8 cellular contexts compared by ENCODE assay signal in the genomic region with DNA sequence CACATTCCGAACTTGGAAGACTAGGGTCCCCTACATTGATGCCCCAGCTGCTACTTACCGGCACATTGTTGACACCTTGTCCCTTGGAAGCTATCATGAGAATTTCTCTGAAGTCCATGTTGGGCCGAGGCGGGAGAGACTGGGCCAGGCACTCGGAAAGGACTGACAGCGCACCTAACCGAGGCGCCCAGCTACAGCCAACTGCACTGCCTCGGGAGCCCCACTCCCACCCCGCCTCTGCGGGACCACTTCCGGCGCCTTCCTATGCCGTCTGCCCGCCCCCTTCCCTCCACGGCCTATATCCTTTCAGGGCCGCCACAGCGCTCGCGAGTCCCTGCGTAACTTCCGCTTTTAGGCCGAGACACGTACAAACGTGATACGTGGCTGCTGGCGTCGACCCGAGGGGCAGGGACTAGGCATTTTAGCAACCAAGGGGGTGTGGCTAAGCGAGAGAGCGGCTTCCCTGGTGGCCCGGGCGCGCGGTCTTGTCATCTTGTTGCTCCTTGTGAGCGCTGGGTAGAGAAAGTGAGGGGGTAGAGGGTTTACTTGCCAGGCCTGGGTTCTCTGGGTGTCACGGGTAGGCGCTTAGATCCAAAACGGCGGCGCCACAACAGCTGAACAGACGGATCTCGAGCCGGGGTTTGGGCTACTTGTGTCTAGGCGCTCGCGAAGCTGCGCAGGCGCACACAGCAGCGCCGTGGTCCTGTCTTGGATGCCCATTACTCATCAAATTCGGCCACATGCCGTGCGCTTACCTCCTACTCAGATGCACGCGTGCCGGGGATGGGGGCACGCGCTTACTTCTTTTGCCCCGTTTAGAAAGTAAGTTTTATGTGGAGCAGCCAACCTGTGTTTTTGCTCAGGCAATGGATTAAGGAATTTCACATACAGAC. TPM values are rescaled to one million over a fixed set of nuclear protein-coding genes. Genes with fewer than 3 reads are reported as not detected.
A peak's percentile ranks its signal among the peaks of the same experiment; 100 is the strongest.
DNase-seq lines count a peak whose midpoint lies in the region; ATAC-seq and TF ChIP-seq lines count a peak whose summit lies in the region.

SPTY2D1 (minus strand) TSS at position 203 of the 893 bp plus-strand sequence; CDS start at position 118, 85 bp downstream.

- H3K4me3 ChIP-seq in BE2C (ENCODE audit: low read depth, low read length) (peak within 1 kb of the TSS; percentile 93), colonic mucosa (peak within 1 kb of the TSS; percentile 80)

- H3K27me3 ChIP-seq in BE2C (no peaks in the 10 kb centered on the region), colonic mucosa (no peaks in the 10 kb centered on the region), layer of hippocampus (ENCODE audit: control insufficient read depth, insufficient read depth, low read length) (no peaks in the 10 kb centered on the region)

- H3K36me3 ChIP-seq in BE2C (no peaks in the 10 kb centered on the region), colonic mucosa (no peaks in the 10 kb centered on the region)

- peak; percentile 94 for ATAC-seq in HG03460 (IDR thresholded peaks at IDR 0.05; ENCODE audit: unreplicated experiment)

- H3K9me3 ChIP-seq in BE2C (no peaks in the 10 kb centered on the region), colonic mucosa (no peaks in the 10 kb centered on the region)

- DNase-seq in BE2C = peak; percentile 95
- peak; percentile 89 for DNase-seq in GM19240 (ENCODE audit: insufficient read length, low spot score)
- DNase-seq in NCI-H526 (lab: John Stamatoyannopoulos, UW) = peak; percentile 99 to 100
- peak; percentile 98 for DNase-seq in activated CD4-positive, alpha-beta T cell treated with anti-CD3 and anti-CD28 coated beads for 48 hours
- DNase-seq in colonic mucosa = peak; percentile 99
- DNase-seq in stimulated activated CD4-positive, alpha-beta T cell treated with anti-CD3 and anti-CD28 coated beads, Interleukin-1b, Interleukin-23, amount 100 ng/mL, for 4 hours (ENCODE audit: low read depth in 2 of 2) = peak; percentile 90 to 94

- TF ChIP-seq CTCF in BE2C (IDR thresholded peaks at IDR 0.05; ENCODE audit: low read depth, low read length) (no peak), colonic mucosa (IDR thresholded peaks at IDR 0.05) (no peak)

- intact Hi-C loops in colonic mucosa (cut with DNase I) = loop anchor here (10.0 kb wide), 1 partner anchor 50 kb away; the partner anchor contains the start of gene UEVLD

- H3K9ac ChIP-seq in colonic mucosa (ENCODE audit: low read depth in 2 of 2, low read length in 2 of 2) = peak within 1 kb of the TSS; percentile 83 to 96

- H3K27ac ChIP-seq in colonic mucosa (peak within 1 kb of the TSS; percentile 92), layer of hippocampus (ENCODE audit: low read depth, low read length) (peak within 1 kb of the TSS; percentile 94)

- H3K4me1 ChIP-seq in BE2C (no peaks in the 10 kb centered on the region), colonic mucosa (peaks cover 6% of the 10 kb centered on the region)

RNA-seq across cellular contexts. Expression of gene SPTY2D1, which starts in this region (rescaled TPM):
- 5.8 TPM for polyA plus RNA-seq in BE2C (2012; ENCODE audit: insufficient read depth, insufficient read length, low read depth)
- 10 to 100 TPM; 21.9 to 22.6 TPM for total RNA-seq in colonic mucosa

Comparison
In these comparisons a context has a peak if more than half of its experiments do, and no peak if none do; other contexts are left out.
1. Peak in every context shown above with its lines: DNase-seq, ATAC-seq, H3K4me3 ChIP-seq and H3K27ac ChIP-seq.